8 cellular contexts compared by ENCODE assay signal in genomic region chr21:41953831-41954653, GRCh38. TPM values are rescaled to one million over a fixed set of nuclear protein-coding genes. Genes with fewer than 3 reads are reported as not detected.
DNase-seq lines count a peak whose midpoint lies in the region; ATAC-seq and TF ChIP-seq lines count a peak whose summit lies in the region.

TSS of gene C2CD2 (minus strand) at chr21:41954018. CDS start at chr21:41953648, 370 bp downstream.

- TF ChIP-seq CTCF in esophagus squamous epithelium (IDR thresholded peaks at IDR 0.05) (peak in 1 of 6 experiments; percentile 6), thyroid gland (IDR thresholded peaks at IDR 0.05) (no peak)

- TF ChIP-seq POLR2A in GM18951 (IDR thresholded peaks at IDR 0.05; ENCODE audit: extremely low read depth, insufficient read depth, insufficient read length) (peak; percentile 74), esophagus squamous epithelium (IDR thresholded peaks at IDR 0.05) (peak in 2 of 4 donors; percentile 23 to 44), thyroid gland (IDR thresholded peaks at IDR 0.05) (peak; percentile 34 to 75)

- CTCF ChIA-PET in activated CD4-positive, alpha-beta T cell treated with anti-CD3 and anti-CD28 coated beads, Interleukin-2, amount 10 ng/mL, durations not matched to agents 7 days and 5 days (lab: Charles Lee) = no interaction called here

- no peaks in the 10 kb centered on the region for H3K9me3 Mint-ChIP-seq in CD4-positive, CD25-positive, alpha-beta regulatory T cell
- H3K9me3 Mint-ChIP-seq in activated CD4-positive, alpha-beta T cell treated with anti-CD3 and anti-CD28 coated beads, Interleukin-2, amount 10 ng/mL, durations not matched to agents 7 days and 5 days = no peaks in the 10 kb centered on the region

- DNase-seq in CD4-positive, CD25-positive, alpha-beta regulatory T cell = peak in 1 of 3 donors; percentile 23
- DNase-seq in KBM-7 = peak; percentile 51
- DNase-seq in activated CD4-positive, alpha-beta T cell treated with anti-CD3 and anti-CD28 coated beads, Interleukin-2, amount 10 ng/mL, durations not matched to agents 7 days and 5 days = no peak
- DNase-seq in esophagus squamous epithelium (lab: John Stamatoyannopoulos, UW) = no peak
- DNase-seq in thyroid gland = peak; percentile 73 to 77
- DNase-seq in NCI-H2029 treated with DMSO at 0.1 percent for 48 hours (lab: John Stamatoyannopoulos, UW) = no peak

- WGBS in esophagus squamous epithelium, 2 donors = 67 to 78% methylated on average over 1 of the region's 85 CpGs
- 55 to 92% methylated on average over 3 to 9 of the region's 85 CpGs for WGBS in thyroid gland, 2 donors

- intact Hi-C loops in esophagus squamous epithelium (cut with DNase I) = no loop called here
- intact Hi-C loops in thyroid gland (cut with DNase I) = no loop called here

- peaks cover 0 to 16% (median 4%) of the 10 kb centered on the region in 4 donors for H3K4me1 Mint-ChIP-seq in CD4-positive, CD25-positive, alpha-beta regulatory T cell
- H3K4me1 Mint-ChIP-seq in activated CD4-positive, alpha-beta T cell treated with anti-CD3 and anti-CD28 coated beads, Interleukin-2, amount 10 ng/mL, durations not matched to agents 7 days and 5 days = peaks cover 17% of the 10 kb centered on the region

- no peaks in the 10 kb centered on the region for H3K36me3 ChIP-seq in CD4-positive, CD25-positive, alpha-beta regulatory T cell (ENCODE audit: control insufficient read depth, insufficient read depth, low read length)
- H3K36me3 ChIP-seq in esophagus squamous epithelium = no peaks in the 10 kb centered on the region
- H3K36me3 ChIP-seq in muscle layer of colon (ENCODE audit: insufficient read depth, low read length) = no peaks in the 10 kb centered on the region
- H3K36me3 ChIP-seq in thyroid gland = no peaks in the 10 kb centered on the region

- no peak within 1 kb of the TSS for H3K9ac ChIP-seq in muscle layer of colon (ENCODE audit: low read length)

- in situ Hi-C loops in GM18951 (cut with MboI; ENCODE audit: low sequenced_read_pairs, unreplicated experiment) = no loop called here
- in situ Hi-C loops in KBM-7 (cut with MboI; ENCODE audit: low pct_unique_long_range_greater_than_20kb, low sequenced_read_pairs) = no loop called here

- no peak within 1 kb of the TSS for H3K27ac Mint-ChIP-seq in CD4-positive, CD25-positive, alpha-beta regulatory T cell
- peak within 1 kb of the TSS; percentile 11 for H3K27ac Mint-ChIP-seq in activated CD4-positive, alpha-beta T cell treated with anti-CD3 and anti-CD28 coated beads, Interleukin-2, amount 10 ng/mL, durations not matched to agents 7 days and 5 days

- H3K4me1 ChIP-seq in CD4-positive, CD25-positive, alpha-beta regulatory T cell (ENCODE audit: control insufficient read depth, insufficient read depth, low read length, poor library complexity, severe bottlenecking) = no peaks in the 10 kb centered on the region
- H3K4me1 ChIP-seq in esophagus squamous epithelium (peaks cover 40 to 84% (median 40%) of the 10 kb centered on the region in 3 donors), muscle layer of colon (ENCODE audit: insufficient read depth, low read length) (peaks cover 34% of the 10 kb centered on the region), thyroid gland (peaks cover 13 to 29% of the 10 kb centered on the region in 2 donors)

- no peak within 1 kb of the TSS for H3K27ac ChIP-seq in CD4-positive, CD25-positive, alpha-beta regulatory T cell (ENCODE audit: insufficient read depth, low read length, poor library complexity, severe bottlenecking)
- peak within 1 kb of the TSS; percentile 79 to 91 (median 84) for H3K27ac ChIP-seq in esophagus squamous epithelium
- peak within 1 kb of the TSS; percentile 20 for H3K27ac ChIP-seq in muscle layer of colon (ENCODE audit: low read depth, low read length)
- peak within 1 kb of the TSS in 2 of 3 donors; percentile 41 to 49 for H3K27ac ChIP-seq in thyroid gland

- H3K4me3 Mint-ChIP-seq in CD4-positive, CD25-positive, alpha-beta regulatory T cell = peak within 1 kb of the TSS in 3 of 4 donors; percentile 1 to 81 (median 75)
- peak within 1 kb of the TSS; percentile 40 for H3K4me3 Mint-ChIP-seq in activated CD4-positive, alpha-beta T cell treated with anti-CD3 and anti-CD28 coated beads, Interleukin-2, amount 10 ng/mL, durations not matched to agents 7 days and 5 days

- H3K27me3 ChIP-seq in CD4-positive, CD25-positive, alpha-beta regulatory T cell (ENCODE audit: control insufficient read depth, insufficient read depth, low read length) = peaks cover 4% of the 10 kb centered on the region
- H3K27me3 ChIP-seq in esophagus squamous epithelium = no peaks in the 10 kb centered on the region
- H3K27me3 ChIP-seq in muscle layer of colon (ENCODE audit: control insufficient read depth in 1 of 2, insufficient read depth in 2 of 2, low read length in 2 of 2) = no peaks in the 10 kb centered on the region
- no peaks in the 10 kb centered on the region for H3K27me3 ChIP-seq in thyroid gland

- peak; percentile 20 to 35 for ATAC-seq in CD4-positive, CD25-positive, alpha-beta regulatory T cell (ENCODE audit: low read depth in 2 of 2)

- H3K9me3 ChIP-seq in CD4-positive, CD25-positive, alpha-beta regulatory T cell (ENCODE audit: control insufficient read depth in 2 of 2, low read length in 2 of 2) = no peaks in the 10 kb centered on the region
- no peaks in the 10 kb centered on the region for H3K9me3 ChIP-seq in esophagus squamous epithelium
- H3K9me3 ChIP-seq in muscle layer of colon (ENCODE audit: low read length) = no peaks in the 10 kb centered on the region
- no peaks in the 10 kb centered on the region for H3K9me3 ChIP-seq in thyroid gland

- peaks cover 30% of the 10 kb centered on the region for H3K27me3 Mint-ChIP-seq in CD4-positive, CD25-positive, alpha-beta regulatory T cell
- peaks cover 22% of the 10 kb centered on the region for H3K27me3 Mint-ChIP-seq in activated CD4-positive, alpha-beta T cell treated with anti-CD3 and anti-CD28 coated beads, Interleukin-2, amount 10 ng/mL, durations not matched to agents 7 days and 5 days

- no peaks in the 10 kb centered on the region for H3K36me3 Mint-ChIP-seq in CD4-positive, CD25-positive, alpha-beta regulatory T cell
- no peaks in the 10 kb centered on the region for H3K36me3 Mint-ChIP-seq in activated CD4-positive, alpha-beta T cell treated with anti-CD3 and anti-CD28 coated beads, Interleukin-2, amount 10 ng/mL, durations not matched to agents 7 days and 5 days (ENCODE audit: low read depth)

- POLR2A ChIA-PET in activated CD4-positive, alpha-beta T cell treated with anti-CD3 and anti-CD28 coated beads, Interleukin-2, amount 10 ng/mL, durations not matched to agents 7 days and 5 days (lab: Charles Lee) = no interaction called here

- no peak within 1 kb of the TSS for H3K4me3 ChIP-seq in CD4-positive, CD25-positive, alpha-beta regulatory T cell (ENCODE audit: low read depth, low read length)
- H3K4me3 ChIP-seq in esophagus squamous epithelium = peak within 1 kb of the TSS; percentile 55 to 88 (median 77)
- peak within 1 kb of the TSS; percentile 46 to 61 for H3K4me3 ChIP-seq in muscle layer of colon (ENCODE audit: low read depth in 1 of 2, low read length in 2 of 2)
- peak within 1 kb of the TSS; percentile 43 to 82 (median 60) for H3K4me3 ChIP-seq in thyroid gland (replicated peaks in 1 of 3)

RNA-seq across cellular contexts. Expression of gene C2CD2, which starts in this region (rescaled TPM):
- 15.3 TPM for total RNA-seq in CD4-positive, CD25-positive, alpha-beta regulatory T cell
- 1 to 10 TPM; 1.7 to 2.9 (median 2.0) TPM for polyA plus RNA-seq in CD4-positive, CD25-positive, alpha-beta regulatory T cell
- total RNA-seq in activated CD4-positive, alpha-beta T cell treated with anti-CD3 and anti-CD28 coated beads, Interleukin-2, amount 10 ng/mL, durations not matched to agents 7 days and 5 days = 1 to 10 TPM; 7.0 to 8.8 TPM
- total RNA-seq in esophagus squamous epithelium (10 to 100 TPM; 13.6 to 21.2 (median 15.6) TPM), thyroid gland (10 to 100 TPM; 12.7 to 22.7 (median 20.0) TPM)

Comparison
In these comparisons a context has a peak if more than half of its experiments do, and no peak if none do; other contexts are left out.
1. DNase-seq: peak in KBM-7 (single experiment) and thyroid gland (2 of 2); none in activated CD4-positive, alpha-beta T cell treated with anti-CD3 and anti-CD28 coated beads, Interleukin-2, amount 10 ng/mL, durations not matched to agents 7 days and 5 days (single experiment), esophagus squamous epithelium (single experiment) and NCI-H2029 treated with DMSO at 0.1 percent for 48 hours (single experiment).